Comparison of ENCODE assay signal across 10 cellular contexts in the genomic region with DNA sequence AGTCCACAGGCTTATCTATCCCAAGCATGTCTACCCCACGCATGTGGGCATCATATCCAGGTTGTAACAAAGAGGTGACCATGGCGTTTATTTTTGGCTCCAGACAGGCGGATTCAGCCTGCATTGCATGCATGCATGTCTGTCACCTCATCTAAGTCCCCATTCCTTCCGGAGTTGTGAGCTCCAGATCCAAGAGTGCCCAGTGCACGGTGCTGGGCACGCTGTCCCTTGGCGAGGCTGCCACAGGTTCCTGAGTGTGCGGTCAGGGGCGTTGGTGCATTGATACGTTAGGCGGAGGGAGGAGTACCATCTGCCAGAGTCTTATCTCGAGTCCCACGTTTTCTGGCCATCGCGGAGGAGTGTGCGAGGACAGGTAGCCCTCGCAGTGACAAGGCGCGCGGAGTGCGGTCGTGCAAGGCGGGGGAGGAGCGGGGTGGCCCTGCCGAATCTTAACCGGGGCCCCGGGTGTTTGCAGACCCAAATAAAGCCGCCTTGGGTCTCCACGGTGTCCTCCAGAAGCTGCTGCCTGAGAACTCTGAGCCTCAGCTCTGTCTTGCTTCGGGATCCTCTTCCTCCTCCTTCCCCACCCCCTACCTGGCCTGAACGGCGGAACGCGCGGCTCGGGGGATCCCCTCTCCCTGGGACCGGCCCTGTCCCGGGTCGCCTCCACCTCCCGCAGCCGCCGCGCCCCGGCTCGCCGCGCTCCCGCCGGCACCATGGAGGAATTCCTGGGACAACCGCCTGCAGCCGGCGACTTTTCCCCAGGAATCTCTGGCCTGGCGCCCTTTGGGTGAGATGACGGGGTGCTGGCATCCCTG. TPM values are rescaled to one million over a fixed set of nuclear protein-coding genes. Genes with fewer than 3 reads are reported as not detected.
A peak's percentile ranks its signal among the peaks of the same experiment; 100 is the strongest.
DNase-seq lines count a peak whose midpoint lies in the region; ATAC-seq and TF ChIP-seq lines count a peak whose summit lies in the region.
"Had no signal": no experiment of that assay in that cellular context is flagged by ENCODE, and none has a peak within 500 bp of the region (broad histone marks: within the 10 kb centered on the region; RNA-seq: fewer than 3 reads in every experiment).

No MANE protein-coding gene starts in this region.

- H3K27ac ChIP-seq in cardiac muscle cell (no peak overlapping the region), transverse colon (no peak overlapping the region)

- CTCF ChIA-PET in activated naive CD4-positive, alpha-beta T cell treated with anti-CD3 and anti-CD28 coated beads, Interleukin-2, amount 10 ng/mL, durations not matched to agents 7 days and 5 days (lab: Charles Lee): no interaction called here

- in situ Hi-C loops in transverse colon (cut with MboI; ENCODE audit: low pct_ligation_motif_present in 1 of 4, low pct_unique_long_range_greater_than_20kb in 1 of 4, low sequenced_read_pairs in 3 of 4): no loop called here

- H3K27me3 Mint-ChIP-seq in activated T-helper 1 cell treated with anti-CD3 and anti-CD28 coated beads, Interleukin-12 subunit alpha, Interleukin-12 subunit beta, Interleukin-2, Interleukin-4 antibody, amounts not matched to agents 30 ng/mL and 10 ng/mL and 1 ng/mL, durations not matched to agents 14 hours and 24 hours and 36 hours (ENCODE audit: insufficient read depth): peaks cover 14% of the 10 kb centered on the region
- H3K27me3 Mint-ChIP-seq in activated naive CD4-positive, alpha-beta T cell treated with anti-CD3 and anti-CD28 coated beads, Interleukin-2, amount 10 ng/mL, durations not matched to agents 7 days and 5 days: peaks cover 27% of the 10 kb centered on the region

- H3K9me3 ChIP-seq in cardiac muscle cell (ENCODE audit: low read depth) (no peaks in the 10 kb centered on the region), transverse colon (no peaks in the 10 kb centered on the region)

- H3K4me1 Mint-ChIP-seq in activated T-helper 1 cell treated with anti-CD3 and anti-CD28 coated beads, Interleukin-12 subunit alpha, Interleukin-12 subunit beta, Interleukin-2, Interleukin-4 antibody, amounts not matched to agents 30 ng/mL and 10 ng/mL and 1 ng/mL, durations not matched to agents 14 hours and 24 hours and 36 hours (ENCODE audit: low read depth): no peaks in the 10 kb centered on the region
- no peaks in the 10 kb centered on the region for H3K4me1 Mint-ChIP-seq in activated naive CD4-positive, alpha-beta T cell treated with anti-CD3 and anti-CD28 coated beads, Interleukin-2, amount 10 ng/mL, durations not matched to agents 7 days and 5 days

- no peaks in the 10 kb centered on the region for H3K9me3 Mint-ChIP-seq in activated T-helper 1 cell treated with anti-CD3 and anti-CD28 coated beads, Interleukin-12 subunit alpha, Interleukin-12 subunit beta, Interleukin-2, Interleukin-4 antibody, amounts not matched to agents 30 ng/mL and 10 ng/mL and 1 ng/mL, durations not matched to agents 14 hours and 24 hours and 36 hours
- H3K9me3 Mint-ChIP-seq in activated naive CD4-positive, alpha-beta T cell treated with anti-CD3 and anti-CD28 coated beads, Interleukin-2, amount 10 ng/mL, durations not matched to agents 7 days and 5 days: no peaks in the 10 kb centered on the region

- H3K4me3 ChIP-seq in cardiac muscle cell: peak overlapping the region; percentile 52
- H3K4me3 ChIP-seq in transverse colon: peak overlapping the region in 3 of 4 donors; percentile 3 to 43 (median 11)

- peak in 1 of 2 donors; percentile 15 for DNase-seq in cardiac muscle cell (ENCODE audit: low read depth in 1 of 2, low spot score in 1 of 2)
- DNase-seq in Right ventricle myocardium superior: no peak
- peak; percentile 16 for DNase-seq in iPS-NIHi7 (ENCODE audit: extremely low spot score)
- DNase-seq in transverse colon: no peak
- DNase-seq in activated T-helper 1 cell treated with anti-CD3 and anti-CD28 coated beads, Interleukin-12 subunit alpha, Interleukin-12 subunit beta, Interleukin-2, Interleukin-4 antibody, amounts not matched to agents 30 ng/mL and 10 ng/mL and 1 ng/mL, durations not matched to agents 14 hours and 24 hours and 36 hours (ENCODE audit: low spot score): no peak
- DNase-seq in activated naive CD4-positive, alpha-beta T cell treated with anti-CD3 and anti-CD28 coated beads, Interleukin-2, amount 10 ng/mL, durations not matched to agents 7 days and 5 days: no peak

- H3K27me3 ChIP-seq in cardiac muscle cell: peaks cover 62% of the 10 kb centered on the region
- H3K27me3 ChIP-seq in transverse colon: peaks cover 34% of the 10 kb centered on the region

- ATAC-seq in Right ventricle myocardium superior (ENCODE audit: poor library complexity) (no peak), SK-N-SH treated with all-trans-retinoic acid at 6 μM for 48 hours (peak; percentile 72), GM18517 (IDR thresholded peaks at IDR 0.05; ENCODE audit: unreplicated experiment) (no peak)

- H3K4me1 ChIP-seq in cardiac muscle cell (ENCODE audit: low read depth): no peaks in the 10 kb centered on the region
- peaks cover 0 to 10% (median 2%) of the 10 kb centered on the region in 4 donors for H3K4me1 ChIP-seq in transverse colon

- TF ChIP-seq CTCF in cardiac muscle cell (IDR thresholded peaks at IDR 0.05; ENCODE audit: low read depth, low read length) (no peak), transverse colon (IDR thresholded peaks at IDR 0.05) (no peak)

- H3K4me3 Mint-ChIP-seq in activated T-helper 1 cell treated with anti-CD3 and anti-CD28 coated beads, Interleukin-12 subunit alpha, Interleukin-12 subunit beta, Interleukin-2, Interleukin-4 antibody, amounts not matched to agents 30 ng/mL and 10 ng/mL and 1 ng/mL, durations not matched to agents 14 hours and 24 hours and 36 hours: no peak overlapping the region
- no peak overlapping the region for H3K4me3 Mint-ChIP-seq in activated naive CD4-positive, alpha-beta T cell treated with anti-CD3 and anti-CD28 coated beads, Interleukin-2, amount 10 ng/mL, durations not matched to agents 7 days and 5 days

- no peak overlapping the region for H3K27ac Mint-ChIP-seq in activated T-helper 1 cell treated with anti-CD3 and anti-CD28 coated beads, Interleukin-12 subunit alpha, Interleukin-12 subunit beta, Interleukin-2, Interleukin-4 antibody, amounts not matched to agents 30 ng/mL and 10 ng/mL and 1 ng/mL, durations not matched to agents 14 hours and 24 hours and 36 hours
- no peak overlapping the region for H3K27ac Mint-ChIP-seq in activated naive CD4-positive, alpha-beta T cell treated with anti-CD3 and anti-CD28 coated beads, Interleukin-2, amount 10 ng/mL, durations not matched to agents 7 days and 5 days

- 11% methylated on average over 47 of the region's 54 CpGs; no CpG with 5 or more reads in 1 of the 2 donors for WGBS in transverse colon (ENCODE audit: low coverage in 1 of 2), 2 donors

- H3K36me3 ChIP-seq in cardiac muscle cell: no peaks in the 10 kb centered on the region
- H3K36me3 ChIP-seq in transverse colon: no peaks in the 10 kb centered on the region

- TF ChIP-seq EP300 in transverse colon (IDR thresholded peaks at IDR 0.05; ENCODE audit: low read depth): no peak

- no peaks in the 10 kb centered on the region for H3K36me3 Mint-ChIP-seq in activated T-helper 1 cell treated with anti-CD3 and anti-CD28 coated beads, Interleukin-12 subunit alpha, Interleukin-12 subunit beta, Interleukin-2, Interleukin-4 antibody, amounts not matched to agents 30 ng/mL and 10 ng/mL and 1 ng/mL, durations not matched to agents 14 hours and 24 hours and 36 hours (ENCODE audit: low read depth)
- H3K36me3 Mint-ChIP-seq in activated naive CD4-positive, alpha-beta T cell treated with anti-CD3 and anti-CD28 coated beads, Interleukin-2, amount 10 ng/mL, durations not matched to agents 7 days and 5 days: no peaks in the 10 kb centered on the region

- intact Hi-C loops in Right ventricle myocardium superior (cut with DNase I): no loop called here
- intact Hi-C loops in transverse colon (cut with DNase I; ENCODE audit: low total_unique reads): no loop called here
- intact Hi-C loops in activated T-helper 1 cell treated with anti-CD3 and anti-CD28 coated beads, Interleukin-12 subunit alpha, Interleukin-12 subunit beta, Interleukin-2, Interleukin-4 antibody, amounts not matched to agents 30 ng/mL and 10 ng/mL and 1 ng/mL, durations not matched to agents 14 hours and 24 hours and 36 hours (cut with micrococcal nuclease): no loop called here

- TF ChIP-seq POLR2A in transverse colon (IDR thresholded peaks at IDR 0.05): no peak

TF ChIP-seq in SK-N-SH treated with all-trans-retinoic acid at 6 μM for 48 hours, 23 proteins besides CTCF, POLR2A, EP300 and RAD21 (continues in another document):
- TF ChIP-seq, protein P1, sequence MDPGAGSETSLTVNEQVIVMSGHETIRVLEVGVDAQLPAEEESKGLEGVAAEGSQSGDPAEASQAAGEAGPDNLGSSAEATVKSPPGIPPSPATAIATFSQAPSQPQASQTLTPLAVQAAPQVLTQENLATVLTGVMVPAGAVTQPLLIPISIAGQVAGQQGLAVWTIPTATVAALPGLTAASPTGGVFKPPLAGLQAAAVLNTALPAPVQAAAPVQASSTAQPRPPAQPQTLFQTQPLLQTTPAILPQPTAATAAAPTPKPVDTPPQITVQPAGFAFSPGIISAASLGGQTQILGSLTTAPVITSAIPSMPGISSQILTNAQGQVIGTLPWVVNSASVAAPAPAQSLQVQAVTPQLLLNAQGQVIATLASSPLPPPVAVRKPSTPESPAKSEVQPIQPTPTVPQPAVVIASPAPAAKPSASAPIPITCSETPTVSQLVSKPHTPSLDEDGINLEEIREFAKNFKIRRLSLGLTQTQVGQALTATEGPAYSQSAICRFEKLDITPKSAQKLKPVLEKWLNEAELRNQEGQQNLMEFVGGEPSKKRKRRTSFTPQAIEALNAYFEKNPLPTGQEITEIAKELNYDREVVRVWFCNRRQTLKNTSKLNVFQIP (CRISPR knock-in tag; IDR thresholded peaks at IDR 0.05; ENCODE audit: borderline replicate concordance, low read depth): no peak
- TF ChIP-seq ZFP3 (CRISPR knock-in tag; IDR thresholded peaks at IDR 0.05) (no peak), RARB (CRISPR knock-in tag; IDR thresholded peaks at IDR 0.05) (no peak), ZNF8 (CRISPR knock-in tag; IDR thresholded peaks at IDR 0.05) (no peak), BACH2 (CRISPR knock-in tag; IDR thresholded peaks at IDR 0.05; ENCODE audit: borderline replicate concordance) (no peak), ZC3H10 (CRISPR knock-in tag; IDR thresholded peaks at IDR 0.05) (no peak)

RNA-seq across cellular contexts. Expression of a gene that starts 0.6 kb away (rescaled TPM):
- total RNA-seq in cardiac muscle cell (0.11 TPM in 1 of 2 replicates, not detected in the other), Right ventricle myocardium superior (not detected), transverse colon (under 1 TPM in 2 of 4 donors, not detected in 2; 0.82 to 0.95 TPM)
- not detected in 2 replicates for polyA plus RNA-seq in cardiac muscle cell
- not detected in 2 replicates for total RNA-seq in activated T-helper 1 cell treated with anti-CD3 and anti-CD28 coated beads, Interleukin-12 subunit alpha, Interleukin-12 subunit beta, Interleukin-2, Interleukin-4 antibody, amounts not matched to agents 30 ng/mL and 10 ng/mL and 1 ng/mL, durations not matched to agents 14 hours and 24 hours and 36 hours
- total RNA-seq: Daoy, pulmonary artery endothelial cell had no signal
